ENCODE assay signal across 15 cellular contexts in the genomic region with DNA sequence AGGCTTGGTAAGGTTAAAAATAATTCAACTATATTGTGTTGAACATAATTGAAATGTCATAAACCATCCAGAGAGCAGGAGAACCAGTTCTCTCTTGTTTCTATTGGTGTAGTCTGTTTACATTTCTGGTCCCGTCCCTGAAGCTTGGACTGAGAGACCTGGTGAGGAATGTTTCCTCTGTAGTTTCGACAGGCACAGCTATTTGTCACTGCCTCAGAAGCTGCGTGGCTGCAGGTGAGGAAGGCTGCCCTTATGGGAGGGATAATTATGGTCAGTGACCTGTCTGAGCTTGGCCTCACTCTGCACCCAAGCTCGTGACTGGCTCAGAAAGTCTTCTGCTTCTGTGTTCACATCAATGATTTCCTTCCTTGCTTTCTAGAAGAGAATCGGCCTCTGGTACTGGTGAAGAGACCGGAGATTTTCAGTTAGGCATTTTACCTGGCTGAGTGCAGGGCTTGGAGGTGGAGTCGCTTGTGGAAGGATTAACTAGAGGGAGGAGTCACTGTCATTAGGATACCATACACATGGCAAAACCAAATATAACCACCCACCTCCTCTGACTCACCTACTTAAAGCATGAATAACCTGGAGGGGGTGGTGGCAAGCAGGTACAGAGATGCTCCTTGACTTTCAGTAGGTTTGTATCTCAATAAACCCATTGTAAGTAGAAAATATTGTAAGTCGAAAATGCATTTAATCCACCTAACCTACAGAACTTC. TPM values are rescaled to one million over a fixed set of nuclear protein-coding genes. Genes with fewer than 3 reads are reported as not detected.
A peak's percentile ranks its signal among the peaks of the same experiment; 100 is the strongest.
DNase-seq lines count a peak whose midpoint lies in the region; ATAC-seq and TF ChIP-seq lines count a peak whose summit lies in the region.
"Had no signal": no experiment of that assay in that cellular context is flagged by ENCODE, and none has a peak within 500 bp of the region (broad histone marks: within the 10 kb centered on the region; RNA-seq: fewer than 3 reads in every experiment).

No MANE protein-coding gene starts in this region.

- CTCF ChIA-PET in MCF 10A (lab: Yijun Ruan, JAX), result interaction anchor here (0.9 to 16.4 kb wide), 6 partner anchors 13 to 337 kb away, joined by 3 to 418 read pairs (median 4); a partner anchor contains a TSS

- no peak for TF ChIP-seq EP300 in suprapubic skin (IDR thresholded peaks at IDR 0.05)

- H3K27me3 ChIP-seq in HUES48 (ENCODE audit: control insufficient read depth, insufficient read depth, low read length) (no peaks in the 10 kb centered on the region), suprapubic skin (no peaks in the 10 kb centered on the region)

- no peaks in the 10 kb centered on the region for H3K27me3 Mint-ChIP-seq in MCF 10A (ENCODE audit: insufficient read depth, unreplicated experiment)
- H3K27me3 Mint-ChIP-seq: activated CD4-positive, alpha-beta memory T cell treated with anti-CD3 and anti-CD28 coated beads, Interleukin-2, amount 10 ng/mL, durations not matched to agents 7 days and 5 days; CD8-positive, alpha-beta memory T cell; central memory CD8-positive, alpha-beta T cell; stimulated activated naive B cell treated with anti-CD40 and anti-IgM and Interleukin-4, amounts not matched to agents 10 μg/mL and 1 μg/mL and 100 μg/mL, for 72 hours had no signal

- 54% methylated on average over 8 of the region's 8 CpGs for WGBS in suprapubic skin

- H3K36me3 ChIP-seq in HUES48 (ENCODE audit: control insufficient read depth, insufficient read depth, low read length) (no peaks in the 10 kb centered on the region), suprapubic skin (no peaks in the 10 kb centered on the region)

- no TSS peak for BruUV-seq in MCF 10A (replicated peaks; lab: Mats Ljungman, UMichigan)

- no peak overlapping the region for H3K9ac ChIP-seq in HUES48 (ENCODE audit: low read depth, low read length)

- DNase-seq in MCF 10A (ENCODE audit: unreplicated experiment) (peak; percentile 95), left colon (peak; percentile 36 to 69), suprapubic skin (ENCODE audit: low spot score in 2 of 2) (no peak), substantia nigra (lab: John Stamatoyannopoulos, UW) (no peak), AML-193 (lab: John Stamatoyannopoulos, UW) (no peak)
- DNase-seq: activated CD4-positive, alpha-beta memory T cell treated with anti-CD3 and anti-CD28 coated beads, Interleukin-2, amount 10 ng/mL, durations not matched to agents 7 days and 5 days; CD8-positive, alpha-beta memory T cell; H7; immature natural killer cell; NCI-H187 treated with DMSO at 0.1 percent for 48 hours; stimulated activated naive B cell treated with anti-CD40 and anti-IgM and Interleukin-4, amounts not matched to agents 10 μg/mL and 1 μg/mL and 100 μg/mL, for 72 hours had no signal

- H3K36me3 Mint-ChIP-seq in MCF 10A (ENCODE audit: insufficient read depth, unreplicated experiment), result peaks cover 6% of the 10 kb centered on the region

- POLR2A ChIA-PET in MCF 10A (lab: Yijun Ruan, JAX), result interaction anchor here (0.6 to 15.2 kb wide), 21 partner anchors 9 to 1195 kb away, joined by 3 to 800 read pairs (median 4); a partner anchor contains a TSS

- peak overlapping the region; percentile 68 for H3K27ac Mint-ChIP-seq in MCF 10A (ENCODE audit: low read depth, unreplicated experiment)
- H3K27ac Mint-ChIP-seq: activated CD4-positive, alpha-beta memory T cell treated with anti-CD3 and anti-CD28 coated beads, Interleukin-2, amount 10 ng/mL, durations not matched to agents 7 days and 5 days; stimulated activated naive B cell treated with anti-CD40 and anti-IgM and Interleukin-4, amounts not matched to agents 10 μg/mL and 1 μg/mL and 100 μg/mL, for 72 hours; T-helper 1 cell treated with Interleukin-12 subunit alpha and Interleukin-12 subunit beta and Interleukin-4 antibody, amounts not matched to agents 30 μg/mL and 1 μg/mL, for 36 hours had no signal

- H3K27ac ChIP-seq in HUES48 (ENCODE audit: low read depth, low read length) (peak overlapping the region; percentile 42), suprapubic skin (peak overlapping the region; percentile 93), substantia nigra (ENCODE audit: low read depth, low read length, poor library complexity, severe bottlenecking) (no peak overlapping the region)

- TF ChIP-seq CTCF in MCF 10A (IDR thresholded peaks at IDR 0.05; ENCODE audit: unreplicated experiment) (no peak), suprapubic skin (IDR thresholded peaks at IDR 0.05) (no peak)

- H3K4me1 ChIP-seq in HUES48 (ENCODE audit: control insufficient read depth, insufficient read depth, low read length), result peaks cover 13% of the 10 kb centered on the region
- peaks cover 47% of the 10 kb centered on the region for H3K4me1 ChIP-seq in suprapubic skin

- peaks cover 51% of the 10 kb centered on the region for H3K4me1 Mint-ChIP-seq in MCF 10A (ENCODE audit: insufficient read depth, unreplicated experiment)

- intact Hi-C loops in MCF 10A (cut with micrococcal nuclease), result loop anchor here (5.0 kb wide), 1 partner anchor 67 kb away; no protein-coding TSS in a partner anchor
- intact Hi-C loops in left colon (cut with DNase I, micrococcal nuclease), result no loop called here

- ATAC-seq in left colon (peak; percentile 87), GM21576 (IDR thresholded peaks at IDR 0.05; ENCODE audit: unreplicated experiment) (no peak)
- ATAC-seq: stimulated activated naive B cell treated with anti-CD40 and anti-IgM and Interleukin-4, amounts not matched to agents 10 μg/mL and 1 μg/mL and 100 μg/mL, for 72 hours had no signal

- H3K4me3 ChIP-seq in HUES48 (ENCODE audit: low read depth, low read length) (no peak overlapping the region), suprapubic skin (no peak overlapping the region)

- no peak for TF ChIP-seq POLR2A in suprapubic skin (IDR thresholded peaks at IDR 0.05)

- H3K9me3 Mint-ChIP-seq in MCF 10A (ENCODE audit: unreplicated experiment), result no peaks in the 10 kb centered on the region
- H3K9me3 Mint-ChIP-seq: CD8-positive, alpha-beta memory T cell; central memory CD8-positive, alpha-beta T cell; immature natural killer cell; stimulated activated naive B cell treated with anti-CD40 and anti-IgM and Interleukin-4, amounts not matched to agents 10 μg/mL and 1 μg/mL and 100 μg/mL, for 72 hours had no signal

- no peaks in the 10 kb centered on the region for H3K9me3 ChIP-seq in HUES48 (ENCODE audit: control insufficient read depth, insufficient read depth, low read length)
- H3K9me3 ChIP-seq in suprapubic skin, result no peaks in the 10 kb centered on the region

- H3K4me3 Mint-ChIP-seq in MCF 10A (ENCODE audit: unreplicated experiment), result peak overlapping the region; percentile 46
- H3K4me3 Mint-ChIP-seq: activated CD4-positive, alpha-beta memory T cell treated with anti-CD3 and anti-CD28 coated beads, Interleukin-2, amount 10 ng/mL, durations not matched to agents 7 days and 5 days; CD8-positive, alpha-beta memory T cell; central memory CD8-positive, alpha-beta T cell; immature natural killer cell; stimulated activated naive B cell treated with anti-CD40 and anti-IgM and Interleukin-4, amounts not matched to agents 10 μg/mL and 1 μg/mL and 100 μg/mL, for 72 hours; T-helper 1 cell treated with Interleukin-12 subunit alpha and Interleukin-12 subunit beta and Interleukin-4 antibody, amounts not matched to agents 30 μg/mL and 1 μg/mL, for 36 hours had no signal

RNA-seq across cellular contexts. Expression of a gene that starts 19.9 kb away (rescaled TPM):
- total RNA-seq in MCF 10A (2022) (149 and 156 TPM in 2 replicates), left colon (10 to 100 TPM; 62.1 to 64.4 TPM), suprapubic skin (100 to 1,000 TPM in 3 of 4 donors, 10 to 100 TPM in 1; 92.4 to 174 (median 111) TPM)

Comparison
In these comparisons a context has a peak if more than half of its experiments do, and no peak if none do; other contexts are left out.
1. DNase-seq: peak in MCF 10A (single experiment) and left colon (2 of 2); none in suprapubic skin (0 of 2), substantia nigra (0 of 49) and AML-193 (0 of 2).